In the genomic region with DNA sequence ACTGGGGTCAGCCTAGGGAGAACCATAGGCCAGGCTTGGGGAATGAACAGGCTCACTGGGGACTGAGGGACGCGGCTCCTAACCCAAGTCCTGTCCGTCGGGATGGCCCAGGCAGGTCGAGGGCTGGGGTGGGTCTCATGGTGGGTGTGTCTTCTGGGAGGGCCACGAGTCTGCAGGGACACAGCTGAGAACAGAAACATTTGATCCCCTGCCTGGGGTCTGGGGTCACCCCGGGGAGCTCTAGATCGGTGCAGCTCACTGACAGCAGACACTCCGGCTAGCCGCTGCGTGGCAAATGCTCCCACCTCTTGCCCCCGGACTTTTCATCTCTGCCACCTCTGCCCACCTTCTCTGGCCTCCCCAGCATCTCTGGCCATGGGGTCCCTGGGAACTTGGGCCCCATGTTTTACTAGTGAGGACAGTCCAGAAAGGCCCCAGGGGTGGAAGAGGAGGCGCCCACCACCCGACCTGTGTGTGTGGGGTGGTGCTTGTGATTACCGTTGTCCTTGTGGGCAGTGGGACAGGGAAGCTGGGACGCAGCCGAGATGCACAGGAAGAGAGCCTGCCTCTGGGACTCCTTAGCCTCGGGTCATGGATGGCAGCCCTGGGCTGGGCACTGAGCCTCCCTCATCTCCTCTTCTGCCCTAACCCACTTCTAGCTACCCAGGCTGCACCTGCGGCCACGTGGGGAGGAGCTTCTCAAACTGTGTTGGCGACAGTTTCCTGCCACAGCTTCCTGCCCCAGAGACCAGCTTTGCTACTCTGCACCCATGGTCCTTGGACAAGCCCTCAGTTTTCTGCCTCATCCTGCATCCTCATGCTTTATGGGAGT, we compare ENCODE assay signal across 9 cellular contexts. TPM values are rescaled to one million over a fixed set of nuclear protein-coding genes. Genes with fewer than 3 reads are reported as not detected.
DNase-seq lines count a peak whose midpoint lies in the region; ATAC-seq and TF ChIP-seq lines count a peak whose summit lies in the region.
"Had no signal": no experiment of that assay in that cellular context is flagged by ENCODE, and none has a peak within 500 bp of the region (broad histone marks: within the 10 kb centered on the region; RNA-seq: fewer than 3 reads in every experiment).

No MANE protein-coding gene starts in this region.

- ATAC-seq in GM21367 (IDR thresholded peaks at IDR 0.05; ENCODE audit: unreplicated experiment), result peak; percentile 68
- ATAC-seq in HG02970 (IDR thresholded peaks at IDR 0.05; ENCODE audit: low FRiP score, unreplicated experiment), result no peak

- H3K27ac Mint-ChIP-seq in mesothelial cell of epicardium, result no peak overlapping the region

- no peak overlapping the region for H3K4me3 Mint-ChIP-seq in mesothelial cell of epicardium

- DNase-seq in T-helper 1 cell (peak; percentile 44 to 87 (median 67)), ecto neural progenitor cell (ENCODE audit: low spot score) (no peak), HPDE6-E6E7 (ENCODE audit: extremely low spot score) (no peak), mesothelial cell of epicardium (ENCODE audit: low spot score in 2 of 2, unreplicated experiment in 2 of 2) (no peak)
- peak; percentile 78 for DNase-seq in central memory CD4-positive, alpha-beta T cell
- DNase-seq in stimulated activated CD8-positive, alpha-beta memory T cell treated with anti-CD3 and anti-CD28 coated beads, Interleukin-2, amount 100 ng/mL, for 48 hours (ENCODE audit: low read depth in 2 of 2), result peak; percentile 58 to 64

- no peaks in the 10 kb centered on the region for H3K9me3 Mint-ChIP-seq in mesothelial cell of epicardium

- TF ChIP-seq CTCF in mesothelial cell of epicardium (IDR thresholded peaks at IDR 0.05; ENCODE audit: unreplicated experiment), result no peak

- no peaks in the 10 kb centered on the region for H3K27me3 Mint-ChIP-seq in mesothelial cell of epicardium (ENCODE audit: low read depth)

- H3K4me1 Mint-ChIP-seq in mesothelial cell of epicardium, result peaks cover 10% of the 10 kb centered on the region

- no peaks in the 10 kb centered on the region for H3K36me3 Mint-ChIP-seq in mesothelial cell of epicardium

RNA-seq across cellular contexts. Expression of gene ZAP70, which starts 4.9 kb away (rescaled TPM):
- 1.9 to 3.1 TPM (median 2.3 TPM) in 3 replicates for total RNA-seq in mesothelial cell of epicardium
- total RNA-seq: fibroblast of lung had no signal

RNA-seq across cellular contexts. Expression of gene C2orf92, which starts 48.8 kb away (rescaled TPM):
- total RNA-seq in mesothelial cell of epicardium, result 17.9 to 20.2 TPM (median 20.0 TPM) in 3 replicates

RNA-seq across cellular contexts. Expression of gene ACTR1B, which starts 54.4 kb away (rescaled TPM):
- 72.7 to 76.6 TPM (median 74.3 TPM) in 3 replicates for total RNA-seq in mesothelial cell of epicardium

Comparison
In these comparisons a context has a peak if more than half of its experiments do, and no peak if none do; other contexts are left out.
1. DNase-seq: peak in T-helper 1 cell (5 of 5), central memory CD4-positive, alpha-beta T cell (single experiment) and stimulated activated CD8-positive, alpha-beta memory T cell treated with anti-CD3 and anti-CD28 coated beads, Interleukin-2, amount 100 ng/mL, for 48 hours (2 of 2); none in ecto neural progenitor cell (single experiment), HPDE6-E6E7 (single experiment) and mesothelial cell of epicardium (0 of 2).